41 cellular contexts compared by ENCODE assay signal in the genomic region with DNA sequence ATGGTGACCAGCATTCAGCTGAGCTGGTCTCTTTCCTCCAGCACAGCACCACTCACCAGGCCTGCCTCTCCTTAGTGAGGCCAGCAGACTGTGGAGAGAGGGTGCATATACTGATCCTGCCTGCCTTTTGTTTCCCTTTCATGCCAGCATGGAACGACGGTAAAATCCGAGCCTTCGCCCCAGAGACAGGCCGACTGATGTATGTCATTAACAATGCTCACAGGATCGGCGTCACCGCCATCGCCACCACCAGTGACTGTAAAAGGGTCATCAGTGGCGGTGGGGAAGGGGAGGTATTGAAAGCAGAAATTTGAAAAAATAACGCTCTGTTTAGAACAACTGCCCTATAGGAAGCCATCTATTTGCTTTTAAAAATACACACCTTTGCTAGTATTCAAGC. TPM values are rescaled to one million over a fixed set of nuclear protein-coding genes. Genes with fewer than 3 reads are reported as not detected.
"Had no signal": no experiment of that assay in that cellular context is flagged by ENCODE, and none has a peak within 500 bp of the region (broad histone marks: within the 10 kb centered on the region; RNA-seq: fewer than 3 reads in every experiment).

No MANE protein-coding gene starts in this region.

- H3K36me3 ChIP-seq: adrenal gland, ascending aorta, brain microvascular endothelial cell, breast epithelium, cardiac muscle cell had no signal

- H3K9me3 Mint-ChIP-seq: activated naive CD4-positive, alpha-beta T cell treated with anti-CD3 and anti-CD28 coated beads for 36 hours; activated naive CD4-positive, alpha-beta T cell treated with anti-CD3 and anti-CD28 coated beads, Interleukin-2, amount 10 ng/mL, durations not matched to agents 7 days and 5 days; activated naive CD4-positive, alpha-beta T cell treated with anti-CD3 and anti-CD28 coated beads, Interleukin-2, amount 50 U/mL, for 24 hours; activated naive CD4-positive, alpha-beta T cell treated with anti-CD3 and anti-CD28 coated beads, Interleukin-2, amount 50 U/mL, for 72 hours; activated naive CD8-positive, alpha-beta T cell treated with anti-CD3 and anti-CD28 coated beads for 36 hours; activated naive CD8-positive, alpha-beta T cell treated with anti-CD3 and anti-CD28 coated beads, Interleukin-2, amount 10 ng/mL, durations not matched to agents 7 days and 5 days; activated naive CD8-positive, alpha-beta T cell treated with anti-CD3 and anti-CD28 coated beads, Interleukin-2, amount 50 U/mL, for 24 hours; activated T-cell treated with anti-CD3 and anti-CD28 coated beads, Interleukin-2, amount 50 U/mL, for 24 hours; activated T-cell treated with anti-CD3 and anti-CD28 coated beads, Interleukin-2, amount 50 U/mL, for 4 hours; activated T-helper 1 cell treated with anti-CD3 and anti-CD28 coated beads, Interleukin-12 subunit alpha, Interleukin-12 subunit beta, Interleukin-2, Interleukin-4 antibody, amounts not matched to agents 30 ng/mL and 10 ng/mL and 1 ng/mL, durations not matched to agents 14 hours and 24 hours and 36 hours; activated T-helper 17 cell treated with anti-CD3 and anti-CD28 coated beads, Interleukin-2, amount 50 U/mL, for 72 hours; activated T-helper 2 cell treated with anti-CD3 and anti-CD28 coated beads, Interferon-gamma antibody, Interleukin-2, Interleukin-4, amounts not matched to agents 10 μg/mL and 5 μg/mL and 100 μg/mL, durations not matched to agents 14 hours and 24 hours and 36 hours; brain; central memory CD8-positive, alpha-beta T cell had no signal

- H3K9me3 ChIP-seq: adrenal gland, ascending aorta, body of pancreas had no signal

- H3K27me3 ChIP-seq: adrenal gland, ascending aorta, body of pancreas, brain microvascular endothelial cell, breast epithelium, cardiac muscle cell had no signal

- DNase-seq: activated effector memory CD4-positive, alpha-beta T cell treated with anti-CD3 and anti-CD28 coated beads, Interleukin-2, amount 50 U/mL, for 16 hours; activated effector memory CD4-positive, alpha-beta T cell treated with Interleukin-2 at 50 U/mL for 16 hours; activated gamma-delta T cell; activated gamma-delta T cell treated with Interleukin-2 at 50 U/mL for 16 hours; activated naive CD4-positive, alpha-beta T cell; activated naive CD4-positive, alpha-beta T cell treated with anti-CD3 and anti-CD28 coated beads for 36 hours; activated naive CD4-positive, alpha-beta T cell treated with anti-CD3 and anti-CD28 coated beads, Interleukin-2, amount 10 ng/mL, durations not matched to agents 7 days and 5 days; activated naive CD4-positive, alpha-beta T cell treated with anti-CD3 and anti-CD28 coated beads, Interleukin-2, amount 50 U/mL, for 16 hours; activated naive CD4-positive, alpha-beta T cell treated with Interleukin-2 at 50 U/mL for 16 hours; activated naive CD8-positive, alpha-beta T cell treated with anti-CD3 and anti-CD28 coated beads for 36 hours; activated naive CD8-positive, alpha-beta T cell treated with anti-CD3 and anti-CD28 coated beads, Interleukin-2, amount 10 ng/mL, durations not matched to agents 7 days and 5 days; activated naive CD8-positive, alpha-beta T cell treated with anti-CD3 and anti-CD28 coated beads, Interleukin-2, amount 50 U/mL, for 24 hours; activated T-cell treated with anti-CD3 and anti-CD28 coated beads, Interleukin-2, amount 50 U/mL, for 1 hour; activated T-cell treated with anti-CD3 and anti-CD28 coated beads, Interleukin-2, amount 50 U/mL, for 24 hours; activated T-cell treated with anti-CD3 and anti-CD28 coated beads, Interleukin-2, amount 50 U/mL, for 4 hours; activated T-cell treated with anti-CD3 and anti-CD28 coated beads, Interleukin-2, amount 50 U/mL, for 48 hours; activated T-cell treated with anti-CD3 and anti-CD28 coated beads, Interleukin-2, amount 50 U/mL, for 72 hours; adrenal gland; amniotic stem cell; amygdala; anterior cingulate cortex; aorta; body of pancreas; brain microvascular endothelial cell; central memory CD4-positive, alpha-beta T cell; cerebellar nuclear complex had no signal

- FAIRE-seq: astrocyte, bronchial epithelial cell had no signal

- H3K4me1 ChIP-seq: adrenal gland, ascending aorta, body of pancreas, breast epithelium had no signal

- H3K4me3 Mint-ChIP-seq: activated naive CD4-positive, alpha-beta T cell treated with anti-CD3 and anti-CD28 coated beads for 36 hours; activated naive CD4-positive, alpha-beta T cell treated with anti-CD3 and anti-CD28 coated beads, Interleukin-2, amount 10 ng/mL, durations not matched to agents 7 days and 5 days; activated naive CD4-positive, alpha-beta T cell treated with anti-CD3 and anti-CD28 coated beads, Interleukin-2, amount 50 U/mL, for 24 hours; activated naive CD8-positive, alpha-beta T cell; activated naive CD8-positive, alpha-beta T cell treated with anti-CD3 and anti-CD28 coated beads for 36 hours; activated naive CD8-positive, alpha-beta T cell treated with anti-CD3 and anti-CD28 coated beads, Interleukin-2, amount 10 ng/mL, durations not matched to agents 7 days and 5 days; activated naive CD8-positive, alpha-beta T cell treated with anti-CD3 and anti-CD28 coated beads, Interleukin-2, amount 50 U/mL, for 24 hours; activated T-cell treated with anti-CD3 and anti-CD28 coated beads, Interleukin-2, amount 50 U/mL, for 24 hours; activated T-cell treated with anti-CD3 and anti-CD28 coated beads, Interleukin-2, amount 50 U/mL, for 4 hours; activated T-cell treated with anti-CD3 and anti-CD28 coated beads, Interleukin-2, amount 50 U/mL, for 72 hours; activated T-helper 1 cell treated with anti-CD3 and anti-CD28 coated beads, Interleukin-12 subunit alpha, Interleukin-12 subunit beta, Interleukin-2, Interleukin-4 antibody, amounts not matched to agents 30 ng/mL and 10 ng/mL and 1 ng/mL, durations not matched to agents 14 hours and 24 hours and 36 hours; activated T-helper 17 cell treated with anti-CD3 and anti-CD28 coated beads, Interleukin-2, amount 50 U/mL, for 72 hours; brain; central memory CD8-positive, alpha-beta T cell had no signal

- H3K27ac Mint-ChIP-seq: activated naive CD4-positive, alpha-beta T cell treated with anti-CD3 and anti-CD28 coated beads for 36 hours; activated naive CD4-positive, alpha-beta T cell treated with anti-CD3 and anti-CD28 coated beads, Interleukin-2, amount 10 ng/mL, durations not matched to agents 7 days and 5 days; activated naive CD4-positive, alpha-beta T cell treated with anti-CD3 and anti-CD28 coated beads, Interleukin-2, amount 50 U/mL, for 24 hours; activated naive CD4-positive, alpha-beta T cell treated with anti-CD3 and anti-CD28 coated beads, Interleukin-2, amount 50 U/mL, for 72 hours; activated naive CD8-positive, alpha-beta T cell; activated naive CD8-positive, alpha-beta T cell treated with anti-CD3 and anti-CD28 coated beads for 36 hours; activated naive CD8-positive, alpha-beta T cell treated with anti-CD3 and anti-CD28 coated beads, Interleukin-2, amount 10 ng/mL, durations not matched to agents 7 days and 5 days; activated naive CD8-positive, alpha-beta T cell treated with anti-CD3 and anti-CD28 coated beads, Interleukin-2, amount 50 U/mL, for 24 hours; activated T-cell treated with anti-CD3 and anti-CD28 coated beads, Interleukin-2, amount 50 U/mL, for 24 hours; activated T-cell treated with anti-CD3 and anti-CD28 coated beads, Interleukin-2, amount 50 U/mL, for 72 hours; activated T-helper 1 cell treated with anti-CD3 and anti-CD28 coated beads, Interleukin-12 subunit alpha, Interleukin-12 subunit beta, Interleukin-2, Interleukin-4 antibody, amounts not matched to agents 30 ng/mL and 10 ng/mL and 1 ng/mL, durations not matched to agents 14 hours and 24 hours and 36 hours; activated T-helper 17 cell treated with anti-CD3 and anti-CD28 coated beads, Interleukin-2, amount 50 U/mL, for 72 hours; activated T-helper 2 cell treated with anti-CD3 and anti-CD28 coated beads, Interferon-gamma antibody, Interleukin-2, Interleukin-4, amounts not matched to agents 10 μg/mL and 5 μg/mL and 100 μg/mL, durations not matched to agents 14 hours and 24 hours and 36 hours; brain had no signal

- H3K4me3 ChIP-seq: adrenal gland, ascending aorta, body of pancreas, breast epithelium, cardiac muscle cell had no signal

- ATAC-seq: activated naive CD4-positive, alpha-beta T cell treated with anti-CD3 and anti-CD28 coated beads, Interleukin-2, amount 50 U/mL, for 72 hours; activated naive CD8-positive, alpha-beta T cell treated with anti-CD3 and anti-CD28 coated beads, Interleukin-2, amount 50 U/mL, for 24 hours; activated T-cell treated with anti-CD3 and anti-CD28 coated beads, Interleukin-2, amount 50 U/mL, for 4 hours; activated T-cell treated with anti-CD3 and anti-CD28 coated beads, Interleukin-2, amount 50 U/mL, for 72 hours; activated T-helper 17 cell treated with anti-CD3 and anti-CD28 coated beads, Interleukin-2, amount 50 U/mL, for 72 hours; body of pancreas had no signal

- H3K36me3 Mint-ChIP-seq: activated naive CD4-positive, alpha-beta T cell treated with anti-CD3 and anti-CD28 coated beads, Interleukin-2, amount 10 ng/mL, durations not matched to agents 7 days and 5 days; activated naive CD4-positive, alpha-beta T cell treated with anti-CD3 and anti-CD28 coated beads, Interleukin-2, amount 50 U/mL, for 24 hours; activated naive CD4-positive, alpha-beta T cell treated with anti-CD3 and anti-CD28 coated beads, Interleukin-2, amount 50 U/mL, for 72 hours; activated naive CD8-positive, alpha-beta T cell; activated naive CD8-positive, alpha-beta T cell treated with anti-CD3 and anti-CD28 coated beads for 36 hours; activated naive CD8-positive, alpha-beta T cell treated with anti-CD3 and anti-CD28 coated beads, Interleukin-2, amount 10 ng/mL, durations not matched to agents 7 days and 5 days; brain had no signal

- H3K4me1 Mint-ChIP-seq: activated naive CD4-positive, alpha-beta T cell treated with anti-CD3 and anti-CD28 coated beads, Interleukin-2, amount 10 ng/mL, durations not matched to agents 7 days and 5 days; activated naive CD4-positive, alpha-beta T cell treated with anti-CD3 and anti-CD28 coated beads, Interleukin-2, amount 50 U/mL, for 24 hours; activated naive CD8-positive, alpha-beta T cell treated with anti-CD3 and anti-CD28 coated beads for 36 hours; activated naive CD8-positive, alpha-beta T cell treated with anti-CD3 and anti-CD28 coated beads, Interleukin-2, amount 10 ng/mL, durations not matched to agents 7 days and 5 days; activated naive CD8-positive, alpha-beta T cell treated with anti-CD3 and anti-CD28 coated beads, Interleukin-2, amount 50 U/mL, for 24 hours; activated T-helper 17 cell treated with anti-CD3 and anti-CD28 coated beads, Interleukin-2, amount 50 U/mL, for 72 hours; brain; central memory CD8-positive, alpha-beta T cell had no signal

- H3K27ac ChIP-seq: adrenal gland, ascending aorta, body of pancreas, brain microvascular endothelial cell, breast epithelium, cardiac muscle cell had no signal

RNA-seq across cellular contexts. Expression of gene USP43, which starts 12.6 kb away (rescaled TPM):
- total RNA-seq: activated T-helper 1 cell treated with anti-CD3 and anti-CD28 coated beads, Interleukin-12 subunit alpha, Interleukin-12 subunit beta, Interleukin-2, Interleukin-4 antibody, amounts not matched to agents 30 ng/mL and 10 ng/mL and 1 ng/mL, durations not matched to agents 14 hours and 24 hours and 36 hours; ascending aorta; cardiac septum had no signal

RNA-seq across cellular contexts. Expression of gene CFAP52, which starts 56.3 kb away (rescaled TPM):
- total RNA-seq: activated naive CD4-positive, alpha-beta T cell treated with anti-CD3 and anti-CD28 coated beads for 36 hours; activated naive CD4-positive, alpha-beta T cell treated with anti-CD3 and anti-CD28 coated beads, Interleukin-2, amount 50 U/mL, for 72 hours; activated naive CD8-positive, alpha-beta T cell treated with anti-CD3 and anti-CD28 coated beads for 36 hours; activated naive CD8-positive, alpha-beta T cell treated with anti-CD3 and anti-CD28 coated beads, Interleukin-2, amount 10 ng/mL, durations not matched to agents 7 days and 5 days; activated T-cell treated with anti-CD3 and anti-CD28 coated beads, Interleukin-2, amount 50 U/mL, for 4 hours; activated T-helper 1 cell treated with anti-CD3 and anti-CD28 coated beads, Interleukin-12 subunit alpha, Interleukin-12 subunit beta, Interleukin-2, Interleukin-4 antibody, amounts not matched to agents 30 ng/mL and 10 ng/mL and 1 ng/mL, durations not matched to agents 14 hours and 24 hours and 36 hours; activated T-helper 17 cell treated with anti-CD3 and anti-CD28 coated beads, Interleukin-2, amount 50 U/mL, for 72 hours; activated T-helper 2 cell treated with anti-CD3 and anti-CD28 coated beads, Interferon-gamma antibody, Interleukin-2, Interleukin-4, amounts not matched to agents 10 μg/mL and 5 μg/mL and 100 μg/mL, durations not matched to agents 14 hours and 24 hours and 36 hours; ascending aorta; astrocyte; body of pancreas; bronchial epithelial cell; cardiac muscle cell; cardiac septum; chondrocyte had no signal
- polyA plus RNA-seq: aorta had no signal
